Comparison of ENCODE assay signal across 11 cellular contexts in genomic region chr1:27032119-27032461, GRCh38. TPM values are rescaled to one million over a fixed set of nuclear protein-coding genes. Genes with fewer than 3 reads are reported as not detected.
A peak's percentile ranks its signal among the peaks of the same experiment; 100 is the strongest.
DNase-seq lines count a peak whose midpoint lies in the region; ATAC-seq and TF ChIP-seq lines count a peak whose summit lies in the region.
"Had no signal": no experiment of that assay in that cellular context is flagged by ENCODE, and none has a peak within 500 bp of the region (broad histone marks: within the 10 kb centered on the region; RNA-seq: fewer than 3 reads in every experiment).

No MANE protein-coding gene starts in this region.

- H3K4me1 Mint-ChIP-seq in osteocyte (ENCODE audit: unreplicated experiment): peaks cover 20% of the 10 kb centered on the region
- H3K4me1 Mint-ChIP-seq in activated CD4-positive, alpha-beta memory T cell treated with anti-CD3 and anti-CD28 coated beads, Interleukin-2, amount 10 ng/mL, durations not matched to agents 7 days and 5 days: peaks cover 6% of the 10 kb centered on the region

- peak overlapping the region; percentile 52 for H3K27ac Mint-ChIP-seq in osteocyte (ENCODE audit: unreplicated experiment)
- no peak overlapping the region for H3K27ac Mint-ChIP-seq in activated CD4-positive, alpha-beta memory T cell treated with anti-CD3 and anti-CD28 coated beads, Interleukin-2, amount 10 ng/mL, durations not matched to agents 7 days and 5 days

- H3K9me3 ChIP-seq in right atrium auricular region: no peaks in the 10 kb centered on the region

- ATAC-seq in Right ventricle myocardium inferior (no peak), HG02852 (IDR thresholded peaks at IDR 0.05; ENCODE audit: unreplicated experiment) (no peak), GM19467 (IDR thresholded peaks at IDR 0.05; ENCODE audit: unreplicated experiment) (no peak)

- intact Hi-C loops in Right ventricle myocardium inferior (cut with DNase I): no loop called here

- DNase-seq in right atrium auricular region (ENCODE audit: low spot score) (no peak), Right ventricle myocardium inferior (ENCODE audit: missing footprints) (no peak), fibroblast of pulmonary artery (ENCODE audit: low read depth) (no peak), osteocyte (ENCODE audit: extremely low spot score, unreplicated experiment) (no peak), GDM1 (lab: John Stamatoyannopoulos, UW) (no peak)
- no peak for DNase-seq in activated CD4-positive, alpha-beta memory T cell treated with anti-CD3 and anti-CD28 coated beads, Interleukin-2, amount 10 ng/mL, durations not matched to agents 7 days and 5 days
- DNase-seq: activated gamma-delta T cell; effector CD4-positive, alpha-beta T cell; RPMI8226 had no signal

- CTCF ChIA-PET in activated CD4-positive, alpha-beta memory T cell treated with anti-CD3 and anti-CD28 coated beads, Interleukin-2, amount 10 ng/mL, durations not matched to agents 7 days and 5 days (lab: Charles Lee): interaction anchor here (3.7 kb wide), 1 partner anchor 12 kb away, joined by 13 read pairs; no protein-coding TSS in a partner anchor

- TF ChIP-seq CTCF in right atrium auricular region (IDR thresholded peaks at IDR 0.05) (no peak), fibroblast of pulmonary artery (IDR thresholded peaks at IDR 0.05; ENCODE audit: low read length, missing control alignments) (no peak), osteocyte (IDR thresholded peaks at IDR 0.05) (no peak)

- H3K4me3 ChIP-seq in right atrium auricular region: peak overlapping the region; percentile 2 to 45
- peak overlapping the region; percentile 29 for H3K4me3 ChIP-seq in fibroblast of pulmonary artery (replicated peaks; ENCODE audit: low read depth, low read length)

- POLR2A ChIA-PET in activated CD4-positive, alpha-beta memory T cell treated with anti-CD3 and anti-CD28 coated beads, Interleukin-2, amount 10 ng/mL, durations not matched to agents 7 days and 5 days (lab: Charles Lee): no interaction called here

- H3K36me3 Mint-ChIP-seq in osteocyte (ENCODE audit: unreplicated experiment): no peaks in the 10 kb centered on the region
- H3K36me3 Mint-ChIP-seq in activated CD4-positive, alpha-beta memory T cell treated with anti-CD3 and anti-CD28 coated beads, Interleukin-2, amount 10 ng/mL, durations not matched to agents 7 days and 5 days (ENCODE audit: low read depth): no peaks in the 10 kb centered on the region

- no peak overlapping the region for H3K4me3 Mint-ChIP-seq in osteocyte (ENCODE audit: unreplicated experiment)
- H3K4me3 Mint-ChIP-seq in activated CD4-positive, alpha-beta memory T cell treated with anti-CD3 and anti-CD28 coated beads, Interleukin-2, amount 10 ng/mL, durations not matched to agents 7 days and 5 days: no peak overlapping the region

- H3K27me3 Mint-ChIP-seq in osteocyte (ENCODE audit: unreplicated experiment): no peaks in the 10 kb centered on the region
- H3K27me3 Mint-ChIP-seq in activated CD4-positive, alpha-beta memory T cell treated with anti-CD3 and anti-CD28 coated beads, Interleukin-2, amount 10 ng/mL, durations not matched to agents 7 days and 5 days: peaks cover 10% of the 10 kb centered on the region

- no peaks in the 10 kb centered on the region for H3K9me3 Mint-ChIP-seq in osteocyte (ENCODE audit: unreplicated experiment)
- no peaks in the 10 kb centered on the region for H3K9me3 Mint-ChIP-seq in activated CD4-positive, alpha-beta memory T cell treated with anti-CD3 and anti-CD28 coated beads, Interleukin-2, amount 10 ng/mL, durations not matched to agents 7 days and 5 days

- no peaks in the 10 kb centered on the region for H3K36me3 ChIP-seq in right atrium auricular region

- peak overlapping the region; percentile 70 to 80 for H3K27ac ChIP-seq in right atrium auricular region

- peaks cover 0 to 13% of the 10 kb centered on the region in 2 donors for H3K4me1 ChIP-seq in right atrium auricular region

- no peaks in the 10 kb centered on the region for H3K27me3 ChIP-seq in right atrium auricular region

RNA-seq across cellular contexts. Expression of gene TENT5B, which starts 19.4 kb away (rescaled TPM):
- total RNA-seq in right atrium auricular region: 10 to 100 TPM; 31.6 to 34.8 TPM
- 41.8 TPM for total RNA-seq in Right ventricle myocardium inferior
- total RNA-seq in osteocyte: 6.8 and 7.9 TPM in 2 replicates
- total RNA-seq in activated CD4-positive, alpha-beta memory T cell treated with anti-CD3 and anti-CD28 coated beads, Interleukin-2, amount 10 ng/mL, durations not matched to agents 7 days and 5 days: not detected

RNA-seq across cellular contexts. Expression of gene TRNP1, which starts 38.6 kb away (rescaled TPM):
- total RNA-seq in right atrium auricular region (100 to 1,000 TPM in 1 of 2 donors, 10 to 100 TPM in 1; 72.5 to 151 TPM), Right ventricle myocardium inferior (26.9 TPM), osteocyte (33.7 and 36.3 TPM in 2 replicates)
- total RNA-seq in activated CD4-positive, alpha-beta memory T cell treated with anti-CD3 and anti-CD28 coated beads, Interleukin-2, amount 10 ng/mL, durations not matched to agents 7 days and 5 days: not detected

Comparison
In these comparisons a context has a peak if more than half of its experiments do, and no peak if none do; other contexts are left out.
1. RNA of gene TRNP1, which starts 38.6 kb away (total RNA-seq): 72.5 to 151 TPM in right atrium auricular region, 33.7 to 36.3 TPM in osteocyte and 26.9 TPM in Right ventricle myocardium inferior (single experiment); not detected in activated CD4-positive, alpha-beta memory T cell treated with anti-CD3 and anti-CD28 coated beads, Interleukin-2, amount 10 ng/mL, durations not matched to agents 7 days and 5 days; every median in the first group is over 10 times any median in the second.